Comparison of ENCODE assay signal across 1 cellular context in the genomic region with DNA sequence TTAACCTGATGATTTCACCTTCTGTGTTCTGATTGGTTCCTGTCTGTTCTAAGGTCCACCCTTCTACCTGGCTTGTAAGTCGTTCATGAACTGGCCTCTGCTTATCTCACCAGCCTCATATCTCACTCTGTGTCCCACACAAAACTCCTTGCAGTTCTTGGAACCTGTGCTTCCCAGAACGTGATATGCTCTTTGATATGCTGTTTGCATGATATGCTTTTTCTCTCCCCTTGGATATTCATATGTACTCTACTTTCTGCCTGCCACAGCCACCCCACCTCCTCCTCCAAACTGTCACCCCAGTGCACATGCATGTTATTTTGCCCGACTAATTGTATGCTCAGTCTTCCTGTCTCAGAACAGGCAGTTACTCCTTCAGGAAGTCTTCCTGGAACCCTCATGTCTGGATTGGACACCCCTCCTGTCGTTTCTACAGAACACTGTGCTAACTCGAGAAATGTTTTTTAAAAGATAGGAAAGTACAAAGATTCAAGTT.
TF ChIP-seq lines count a peak whose summit lies in the region.

No MANE protein-coding gene starts in this region.

TF ChIP-seq in SK-N-SH, 30 proteins besides CTCF, POLR2A, EP300 and RAD21 (continued from another document):
- TF ChIP-seq, protein P1, sequence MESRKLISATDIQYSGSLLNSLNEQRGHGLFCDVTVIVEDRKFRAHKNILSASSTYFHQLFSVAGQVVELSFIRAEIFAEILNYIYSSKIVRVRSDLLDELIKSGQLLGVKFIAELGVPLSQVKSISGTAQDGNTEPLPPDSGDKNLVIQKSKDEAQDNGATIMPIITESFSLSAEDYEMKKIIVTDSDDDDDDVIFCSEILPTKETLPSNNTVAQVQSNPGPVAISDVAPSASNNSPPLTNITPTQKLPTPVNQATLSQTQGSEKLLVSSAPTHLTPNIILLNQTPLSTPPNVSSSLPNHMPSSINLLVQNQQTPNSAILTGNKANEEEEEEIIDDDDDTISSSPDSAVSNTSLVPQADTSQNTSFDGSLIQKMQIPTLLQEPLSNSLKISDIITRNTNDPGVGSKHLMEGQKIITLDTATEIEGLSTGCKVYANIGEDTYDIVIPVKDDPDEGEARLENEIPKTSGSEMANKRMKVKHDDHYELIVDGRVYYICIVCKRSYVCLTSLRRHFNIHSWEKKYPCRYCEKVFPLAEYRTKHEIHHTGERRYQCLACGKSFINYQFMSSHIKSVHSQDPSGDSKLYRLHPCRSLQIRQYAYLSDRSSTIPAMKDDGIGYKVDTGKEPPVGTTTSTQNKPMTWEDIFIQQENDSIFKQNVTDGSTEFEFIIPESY (IDR thresholded peaks at IDR 0.05; ENCODE audit: borderline replicate concordance, low read depth), result no peak
- TF ChIP-seq, protein P2, sequence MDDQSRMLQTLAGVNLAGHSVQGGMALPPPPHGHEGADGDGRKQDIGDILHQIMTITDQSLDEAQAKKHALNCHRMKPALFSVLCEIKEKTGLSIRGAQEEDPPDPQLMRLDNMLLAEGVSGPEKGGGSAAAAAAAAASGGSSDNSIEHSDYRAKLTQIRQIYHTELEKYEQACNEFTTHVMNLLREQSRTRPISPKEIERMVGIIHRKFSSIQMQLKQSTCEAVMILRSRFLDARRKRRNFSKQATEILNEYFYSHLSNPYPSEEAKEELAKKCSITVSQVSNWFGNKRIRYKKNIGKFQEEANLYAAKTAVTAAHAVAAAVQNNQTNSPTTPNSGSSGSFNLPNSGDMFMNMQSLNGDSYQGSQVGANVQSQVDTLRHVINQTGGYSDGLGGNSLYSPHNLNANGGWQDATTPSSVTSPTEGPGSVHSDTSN (IDR thresholded peaks at IDR 0.05), result no peak
- TF ChIP-seq GATA2 (CRISPR knock-in tag; IDR thresholded peaks at IDR 0.05) (no peak), JUND (IDR thresholded peaks at IDR 0.05) (no peak), NFIC (IDR thresholded peaks at IDR 0.05; ENCODE audit: borderline replicate concordance) (no peak), FOXM1 (IDR thresholded peaks at IDR 0.05; ENCODE audit: low read depth) (no peak), FOXJ3 (CRISPR knock-in tag; IDR thresholded peaks at IDR 0.05) (no peak), YY1 (IDR thresholded peaks at IDR 0.05; ENCODE audit: low read depth) (no peak), RCOR1 (IDR thresholded peaks at IDR 0.05; ENCODE audit: low read length) (no peak), MXI1 (IDR thresholded peaks at IDR 0.05; ENCODE audit: low read depth, low read length) (no peak), TCF12 (IDR thresholded peaks at IDR 0.05) (no peak), CHD2 (IDR thresholded peaks at IDR 0.05; ENCODE audit: low read length, partially characterized antibody) (no peak), TAF1 (IDR thresholded peaks at IDR 0.05; ENCODE audit: borderline replicate concordance, low read depth, low read length) (no peak), POLR2AphosphoS5 (IDR thresholded peaks at IDR 0.05; ENCODE audit: low read depth, low read length) (no peak)
- TF ChIP-seq, protein P3, sequence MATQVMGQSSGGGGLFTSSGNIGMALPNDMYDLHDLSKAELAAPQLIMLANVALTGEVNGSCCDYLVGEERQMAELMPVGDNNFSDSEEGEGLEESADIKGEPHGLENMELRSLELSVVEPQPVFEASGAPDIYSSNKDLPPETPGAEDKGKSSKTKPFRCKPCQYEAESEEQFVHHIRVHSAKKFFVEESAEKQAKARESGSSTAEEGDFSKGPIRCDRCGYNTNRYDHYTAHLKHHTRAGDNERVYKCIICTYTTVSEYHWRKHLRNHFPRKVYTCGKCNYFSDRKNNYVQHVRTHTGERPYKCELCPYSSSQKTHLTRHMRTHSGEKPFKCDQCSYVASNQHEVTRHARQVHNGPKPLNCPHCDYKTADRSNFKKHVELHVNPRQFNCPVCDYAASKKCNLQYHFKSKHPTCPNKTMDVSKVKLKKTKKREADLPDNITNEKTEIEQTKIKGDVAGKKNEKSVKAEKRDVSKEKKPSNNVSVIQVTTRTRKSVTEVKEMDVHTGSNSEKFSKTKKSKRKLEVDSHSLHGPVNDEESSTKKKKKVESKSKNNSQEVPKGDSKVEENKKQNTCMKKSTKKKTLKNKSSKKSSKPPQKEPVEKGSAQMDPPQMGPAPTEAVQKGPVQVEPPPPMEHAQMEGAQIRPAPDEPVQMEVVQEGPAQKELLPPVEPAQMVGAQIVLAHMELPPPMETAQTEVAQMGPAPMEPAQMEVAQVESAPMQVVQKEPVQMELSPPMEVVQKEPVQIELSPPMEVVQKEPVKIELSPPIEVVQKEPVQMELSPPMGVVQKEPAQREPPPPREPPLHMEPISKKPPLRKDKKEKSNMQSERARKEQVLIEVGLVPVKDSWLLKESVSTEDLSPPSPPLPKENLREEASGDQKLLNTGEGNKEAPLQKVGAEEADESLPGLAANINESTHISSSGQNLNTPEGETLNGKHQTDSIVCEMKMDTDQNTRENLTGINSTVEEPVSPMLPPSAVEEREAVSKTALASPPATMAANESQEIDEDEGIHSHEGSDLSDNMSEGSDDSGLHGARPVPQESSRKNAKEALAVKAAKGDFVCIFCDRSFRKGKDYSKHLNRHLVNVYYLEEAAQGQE (IDR thresholded peaks at IDR 0.05; ENCODE audit: low read depth, low read length), result no peak
- TF ChIP-seq, protein P4, sequence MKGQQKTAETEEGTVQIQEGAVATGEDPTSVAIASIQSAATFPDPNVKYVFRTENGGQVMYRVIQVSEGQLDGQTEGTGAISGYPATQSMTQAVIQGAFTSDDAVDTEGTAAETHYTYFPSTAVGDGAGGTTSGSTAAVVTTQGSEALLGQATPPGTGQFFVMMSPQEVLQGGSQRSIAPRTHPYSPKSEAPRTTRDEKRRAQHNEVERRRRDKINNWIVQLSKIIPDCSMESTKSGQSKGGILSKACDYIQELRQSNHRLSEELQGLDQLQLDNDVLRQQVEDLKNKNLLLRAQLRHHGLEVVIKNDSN (IDR thresholded peaks at IDR 0.05; ENCODE audit: borderline replicate concordance, low read depth), result no peak
- TF ChIP-seq, protein P5, sequence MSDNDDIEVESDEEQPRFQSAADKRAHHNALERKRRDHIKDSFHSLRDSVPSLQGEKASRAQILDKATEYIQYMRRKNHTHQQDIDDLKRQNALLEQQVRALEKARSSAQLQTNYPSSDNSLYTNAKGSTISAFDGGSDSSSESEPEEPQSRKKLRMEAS (IDR thresholded peaks at IDR 0.05; ENCODE audit: low read depth), result no peak
